11 cellular contexts compared by ENCODE assay signal in genomic region chr2:143150287-143150686, GRCh38. TPM values are rescaled to one million over a fixed set of nuclear protein-coding genes. Genes with fewer than 3 reads are reported as not detected.
A peak's percentile ranks its signal among the peaks of the same experiment; 100 is the strongest.
DNase-seq lines count a peak whose midpoint lies in the region; ATAC-seq lines count a peak whose summit lies in the region.
"Had no signal": no experiment of that assay in that cellular context is flagged by ENCODE, and none has a peak within 500 bp of the region (broad histone marks: within the 10 kb centered on the region; RNA-seq: fewer than 3 reads in every experiment).

No MANE protein-coding gene starts in this region.

- peak; percentile 43 for ATAC-seq in GM18520 (IDR thresholded peaks at IDR 0.05; ENCODE audit: unreplicated experiment)
- peak; percentile 81 for ATAC-seq in GM21717 (IDR thresholded peaks at IDR 0.05; ENCODE audit: unreplicated experiment)
- peak; percentile 17 for ATAC-seq in left lobe of liver

- peak; percentile 95 to 98 for DNase-seq in Kasumi-1 (lab: John Stamatoyannopoulos, UW)
- DNase-seq in left lobe of liver (ENCODE audit: low spot score), result no peak
- DNase-seq in cerebellar cortex (ENCODE audit: low spot score), result no peak
- no peak for DNase-seq in H4 (ENCODE audit: low spot score)
- no peak for DNase-seq in NCI-H82 (lab: John Stamatoyannopoulos, UW)
- DNase-seq in cortex of kidney (lab: John Stamatoyannopoulos, UW), result no peak
- DNase-seq: activated effector memory CD4-positive, alpha-beta T cell treated with Interleukin-2 at 50 U/mL for 16 hours; NCI-H69 had no signal

RNA-seq across cellular contexts. Expression of gene ARHGAP15, which starts 21.1 kb away (rescaled TPM):
- 2.3 TPM for total RNA-seq in left lobe of liver
- 0.15 TPM in 1 of 2 replicates, not detected in the other for total RNA-seq in H4 (2014; rRNA removed; shearing (Covaris generic))
- total RNA-seq: glomerular endothelial cell had no signal

Comparison
In these comparisons a context has a peak if more than half of its experiments do, and no peak if none do; other contexts are left out.
1. ATAC-seq: peak in every context shown above with its lines; median percentile 81 in GM21717; 43 in GM18520; 17 in left lobe of liver.
2. DNase-seq: peak in Kasumi-1 (2 of 2); none in left lobe of liver (single experiment), cerebellar cortex (single experiment), H4 (single experiment), NCI-H82 (single experiment) and cortex of kidney (single experiment).